In the genomic region with DNA sequence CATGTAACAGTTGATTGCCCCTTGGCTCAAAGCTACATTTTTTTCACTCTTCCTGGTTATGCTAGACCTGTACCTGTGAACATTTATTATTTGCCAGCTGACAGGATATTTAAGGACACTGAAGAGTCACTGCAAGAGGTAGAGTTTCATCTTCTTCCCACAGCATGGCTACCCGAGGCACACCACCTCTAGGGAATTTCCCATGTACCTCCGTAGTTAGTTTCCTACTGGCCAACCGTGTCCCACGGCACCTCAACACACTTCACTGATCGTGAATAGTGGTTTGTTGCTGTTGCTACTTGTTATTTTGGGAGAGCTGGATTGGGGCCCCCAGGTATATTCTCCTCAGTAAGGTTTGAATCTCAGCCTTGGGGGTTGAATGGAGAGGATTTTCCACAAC, we compare ENCODE assay signal across 21 cellular contexts.
"Had no signal": no experiment of that assay in that cellular context is flagged by ENCODE, and none has a peak within 500 bp of the region (broad histone marks: within the 10 kb centered on the region; RNA-seq: fewer than 3 reads in every experiment).

No MANE protein-coding gene starts in this region.

- H3K4me3 ChIP-seq: hepatocyte, prostate gland, right lobe of liver, suprapubic skin, tibial artery, upper lobe of left lung, uterus had no signal

- H2AFZ ChIP-seq: hepatocyte, parathyroid adenoma had no signal

- H3K27ac ChIP-seq: foreskin keratinocyte, hepatocyte, parathyroid adenoma, prostate gland, right lobe of liver, suprapubic skin, tibial artery, upper lobe of left lung, uterus had no signal

- H3K79me2 ChIP-seq: hepatocyte, parathyroid adenoma had no signal

- H3K4me2 ChIP-seq: hepatocyte had no signal

- H3K36me3 ChIP-seq: prostate gland, right lobe of liver, suprapubic skin, tibial artery, upper lobe of left lung, uterus had no signal

- H3K9me3 ChIP-seq: prostate gland, right lobe of liver, suprapubic skin, tibial artery, upper lobe of left lung, uterus had no signal

- DNase-seq: effector CD4-positive, alpha-beta T cell; endodermal cell; erythroblast; foreskin keratinocyte; head of caudate nucleus; kidney; mesendoderm; naive B cell; retina; right lobe of liver; stimulated activated CD4-positive, alpha-beta T cell treated with anti-CD3 and anti-CD28 coated beads, Interleukin-4, amount 100 ng/mL, for 1 hour; stimulated activated CD8-positive, alpha-beta memory T cell treated with anti-CD3 and anti-CD28 coated beads, Interleukin-4, amount 100 ng/mL, for 48 hours; stimulated activated naive CD8-positive, alpha-beta T cell treated with anti-CD3 and anti-CD28 coated beads, Interleukin-15, Interleukin-2, amounts not matched to agents 100 U/mL and 50 U/mL, for 24 hours; tibial artery; upper lobe of left lung; uterus had no signal

- H3K9ac ChIP-seq: parathyroid adenoma had no signal

- H3K4me1 ChIP-seq: foreskin keratinocyte, parathyroid adenoma, prostate gland, right lobe of liver, suprapubic skin, tibial artery, upper lobe of left lung, uterus had no signal

- H3K27me3 ChIP-seq: foreskin keratinocyte, hepatocyte, right lobe of liver, suprapubic skin, tibial artery, upper lobe of left lung, uterus had no signal

- ATAC-seq: foreskin keratinocyte; right lobe of liver; stimulated activated effector memory CD8-positive, alpha-beta T cell treated with anti-CD3 and anti-CD28 coated beads, Interleukin-12 subunit alpha, Interleukin-12 subunit beta, amount 100 ng/mL, for 72 hours; stimulated activated naive CD8-positive, alpha-beta T cell treated with anti-CD3 and anti-CD28 coated beads, Interleukin-15, Interleukin-2, amounts not matched to agents 100 U/mL and 50 U/mL, for 24 hours had no signal
